ENCODE assay signal across 23 cellular contexts in the genomic region with DNA sequence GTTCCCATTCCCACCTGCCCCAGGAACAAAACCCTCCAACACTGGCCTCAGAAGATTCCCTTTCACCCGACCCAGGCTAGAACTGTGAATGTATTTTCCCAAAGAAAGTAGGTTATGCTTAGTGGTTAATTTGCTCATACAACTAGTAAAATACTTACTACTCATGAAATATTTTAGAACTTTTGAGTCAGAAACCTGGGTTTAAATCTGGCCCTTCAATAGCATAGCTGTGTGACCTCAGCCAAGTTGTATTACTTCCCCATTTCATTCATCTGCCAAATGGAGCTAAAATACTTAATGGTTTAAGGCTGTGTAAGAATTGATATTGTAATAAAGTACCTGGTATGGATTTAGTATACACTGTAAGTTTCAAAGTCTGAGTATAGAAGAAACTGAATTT.
DNase-seq lines count a peak whose midpoint lies in the region; ATAC-seq and TF ChIP-seq lines count a peak whose summit lies in the region.
"Had no signal": no experiment of that assay in that cellular context is flagged by ENCODE, and none has a peak within 500 bp of the region (broad histone marks: within the 10 kb centered on the region; RNA-seq: fewer than 3 reads in every experiment).

No MANE protein-coding gene starts in this region.

- H3K4me3 ChIP-seq in vagina (no peak overlapping the region), tibial artery (no peak overlapping the region)
- H3K4me3 ChIP-seq: right atrium auricular region, testis had no signal

- peak; percentile 76 for ATAC-seq in GM18505 (IDR thresholded peaks at IDR 0.05; ENCODE audit: unreplicated experiment)
- peak; percentile 57 for ATAC-seq in HG02610 (IDR thresholded peaks at IDR 0.05; ENCODE audit: unreplicated experiment)
- ATAC-seq in HG03558 (IDR thresholded peaks at IDR 0.05; ENCODE audit: extremely low read depth, unreplicated experiment) = peak; percentile 65
- peak; percentile 69 to 78 for ATAC-seq in stimulated activated naive B cell treated with anti-CD40 and anti-IgM and Interleukin-4, amounts not matched to agents 10 μg/mL and 1 μg/mL and 100 μg/mL, for 72 hours (replicated peaks)
- ATAC-seq: activated naive CD4-positive, alpha-beta T cell treated with anti-CD3 and anti-CD28 coated beads, Interleukin-2, amount 50 U/mL, for 72 hours; HCT116; natural killer cell; SK-N-SH treated with all-trans-retinoic acid at 6 μM for 48 hours; stimulated activated memory B cell treated with anti-CD40 and anti-IgM and Interleukin-4, amounts not matched to agents 10 μg/mL and 1 μg/mL and 100 μg/mL, for 72 hours had no signal

- no peak overlapping the region for H3K27ac Mint-ChIP-seq in stimulated activated naive B cell treated with anti-CD40 and anti-IgM and Interleukin-4, amounts not matched to agents 10 μg/mL and 1 μg/mL and 100 μg/mL, for 72 hours
- H3K27ac Mint-ChIP-seq: activated naive CD4-positive, alpha-beta T cell treated with anti-CD3 and anti-CD28 coated beads, Interleukin-2, amount 50 U/mL, for 72 hours; natural killer cell; stimulated activated memory B cell treated with anti-CD40 and anti-IgM and Interleukin-4, amounts not matched to agents 10 μg/mL and 1 μg/mL and 100 μg/mL, for 72 hours had no signal

- no peaks in the 10 kb centered on the region for H3K27me3 Mint-ChIP-seq in stimulated activated naive B cell treated with anti-CD40 and anti-IgM and Interleukin-4, amounts not matched to agents 10 μg/mL and 1 μg/mL and 100 μg/mL, for 72 hours
- H3K27me3 Mint-ChIP-seq: stimulated activated memory B cell treated with anti-CD40 and anti-IgM and Interleukin-4, amounts not matched to agents 10 μg/mL and 1 μg/mL and 100 μg/mL, for 72 hours had no signal

- H3K36me3 ChIP-seq in vagina (peaks cover 0 to 52% of the 10 kb centered on the region in 2 donors), tibial artery (peaks cover 65 to 78% (median 75%) of the 10 kb centered on the region in 3 donors)

- H3K27me3 ChIP-seq in vagina (no peaks in the 10 kb centered on the region), tibial artery (no peaks in the 10 kb centered on the region)
- H3K27me3 ChIP-seq: right atrium auricular region, testis had no signal

- no peak for TF ChIP-seq CTCF in vagina (IDR thresholded peaks at IDR 0.05)
- no peak for TF ChIP-seq CTCF in tibial artery (IDR thresholded peaks at IDR 0.05)

- no peaks in the 10 kb centered on the region for H3K4me1 ChIP-seq in vagina
- peaks cover 0 to 7% (median 3%) of the 10 kb centered on the region in 4 donors for H3K4me1 ChIP-seq in tibial artery
- H3K4me1 ChIP-seq: testis had no signal

- TF ChIP-seq POLR2A in GM18505 (IDR thresholded peaks at IDR 0.05; ENCODE audit: borderline replicate concordance, extremely low read depth, insufficient read depth, insufficient read length) (no peak), vagina (IDR thresholded peaks at IDR 0.05) (no peak)

- no peaks in the 10 kb centered on the region for H3K4me1 Mint-ChIP-seq in stimulated activated naive B cell treated with anti-CD40 and anti-IgM and Interleukin-4, amounts not matched to agents 10 μg/mL and 1 μg/mL and 100 μg/mL, for 72 hours
- H3K4me1 Mint-ChIP-seq: natural killer cell; stimulated activated memory B cell treated with anti-CD40 and anti-IgM and Interleukin-4, amounts not matched to agents 10 μg/mL and 1 μg/mL and 100 μg/mL, for 72 hours had no signal

- H3K27ac ChIP-seq in vagina (no peak overlapping the region), tibial artery (no peak overlapping the region)
- H3K27ac ChIP-seq: parathyroid adenoma, right atrium auricular region, testis had no signal

- H3K9me3 ChIP-seq in vagina (no peaks in the 10 kb centered on the region), tibial artery (no peaks in the 10 kb centered on the region)
- H3K9me3 ChIP-seq: right atrium auricular region, testis had no signal

- DNase-seq in stimulated activated naive B cell treated with anti-CD40 and anti-IgM and Interleukin-4, amounts not matched to agents 10 μg/mL and 1 μg/mL and 100 μg/mL, for 72 hours = no peak
- DNase-seq in vagina (ENCODE audit: extremely low spot score in 2 of 2) = no peak
- no peak for DNase-seq in occipital lobe (lab: John Stamatoyannopoulos, UW)
- DNase-seq in tibial artery = no peak
- DNase-seq: activated CD4-positive, alpha-beta T cell treated with anti-CD3 and anti-CD28 coated beads for 48 hours; EL; islet precursor cell; natural killer cell; NCI-H1105; NCI-H2081; NCI-H226; NCI-H82; stimulated activated CD4-positive, alpha-beta T cell treated with anti-CD3 and anti-CD28 coated beads, Interleukin-4, amount 100 ng/mL, for 1 hour; testis had no signal

- intact Hi-C loops in vagina (cut with DNase I) = no loop called here
- intact Hi-C loops in tibial artery (cut with DNase I; ENCODE audit: low total_unique reads) = no loop called here

- H3K4me3 Mint-ChIP-seq in stimulated activated naive B cell treated with anti-CD40 and anti-IgM and Interleukin-4, amounts not matched to agents 10 μg/mL and 1 μg/mL and 100 μg/mL, for 72 hours = no peak overlapping the region
- H3K4me3 Mint-ChIP-seq: natural killer cell; stimulated activated memory B cell treated with anti-CD40 and anti-IgM and Interleukin-4, amounts not matched to agents 10 μg/mL and 1 μg/mL and 100 μg/mL, for 72 hours had no signal

- H3K9me3 Mint-ChIP-seq in stimulated activated naive B cell treated with anti-CD40 and anti-IgM and Interleukin-4, amounts not matched to agents 10 μg/mL and 1 μg/mL and 100 μg/mL, for 72 hours = no peaks in the 10 kb centered on the region
- H3K9me3 Mint-ChIP-seq: activated naive CD4-positive, alpha-beta T cell treated with anti-CD3 and anti-CD28 coated beads, Interleukin-2, amount 50 U/mL, for 72 hours; natural killer cell; stimulated activated memory B cell treated with anti-CD40 and anti-IgM and Interleukin-4, amounts not matched to agents 10 μg/mL and 1 μg/mL and 100 μg/mL, for 72 hours had no signal

- H3K36me3 Mint-ChIP-seq in stimulated activated naive B cell treated with anti-CD40 and anti-IgM and Interleukin-4, amounts not matched to agents 10 μg/mL and 1 μg/mL and 100 μg/mL, for 72 hours = no peaks in the 10 kb centered on the region
- H3K36me3 Mint-ChIP-seq: activated naive CD4-positive, alpha-beta T cell treated with anti-CD3 and anti-CD28 coated beads, Interleukin-2, amount 50 U/mL, for 72 hours; natural killer cell; stimulated activated memory B cell treated with anti-CD40 and anti-IgM and Interleukin-4, amounts not matched to agents 10 μg/mL and 1 μg/mL and 100 μg/mL, for 72 hours had no signal
